23 cellular contexts compared by ENCODE assay signal in the genomic region with DNA sequence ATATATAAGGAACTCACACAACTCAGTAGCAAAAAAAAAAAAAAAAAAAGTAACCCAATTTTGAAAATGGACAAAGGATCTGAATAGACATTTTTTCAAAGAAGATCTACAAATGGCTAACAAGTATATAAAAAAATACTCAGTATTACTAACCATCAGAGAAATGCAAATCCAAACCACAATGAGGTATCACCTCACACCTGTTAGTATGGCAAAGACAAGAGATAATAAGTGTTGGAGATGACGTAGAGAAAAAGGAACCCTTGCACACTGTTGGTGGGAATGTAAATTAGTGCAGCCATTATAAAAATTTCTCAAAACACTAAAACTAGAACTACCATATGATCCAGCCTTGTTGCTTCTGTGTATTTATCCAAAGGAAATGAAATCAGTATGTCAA. TPM values are rescaled to one million over a fixed set of nuclear protein-coding genes. Genes with fewer than 3 reads are reported as not detected.
DNase-seq lines count a peak whose midpoint lies in the region; ATAC-seq and TF ChIP-seq lines count a peak whose summit lies in the region.
"Had no signal": no experiment of that assay in that cellular context is flagged by ENCODE, and none has a peak within 500 bp of the region (broad histone marks: within the 10 kb centered on the region; RNA-seq: fewer than 3 reads in every experiment).

No MANE protein-coding gene starts in this region.

- no peaks in the 10 kb centered on the region for H3K9me3 ChIP-seq in WERI-Rb-1 (ENCODE audit: severe bottlenecking)
- H3K9me3 ChIP-seq: testis had no signal

- H3K36me3 ChIP-seq in WERI-Rb-1 = no peaks in the 10 kb centered on the region
- H3K36me3 ChIP-seq: cardiac muscle cell had no signal

- DNase-seq in NCI-H2029 (lab: John Stamatoyannopoulos, UW) (no peak), chondrocyte (ENCODE audit: low spot score) (no peak), WERI-Rb-1 (no peak)
- DNase-seq in effector CD8-positive, alpha-beta T cell (lab: John Stamatoyannopoulos, UW) = no peak
- DNase-seq: activated CD4-positive, alpha-beta T cell treated with anti-CD3 and anti-CD28 coated beads, Interleukin-2, amount 10 ng/mL, durations not matched to agents 7 days and 5 days; activated naive CD8-positive, alpha-beta T cell treated with anti-CD3 and anti-CD28 coated beads for 36 hours; activated T-cell treated with anti-CD3 and anti-CD28 coated beads for 4 hours; DMS 273 treated with DMSO at 0.1 percent for 48 hours; effector memory CD8-positive, alpha-beta T cell; left colon; NCI-H1694; NCI-H510A; stimulated activated CD4-positive, alpha-beta T cell treated with anti-CD3 and anti-CD28 coated beads, Interleukin-2, amount 100 ng/mL, for 24 hours; testis had no signal

- no peak overlapping the region for H3K27ac Mint-ChIP-seq in chondrocyte (ENCODE audit: unreplicated experiment)
- H3K27ac Mint-ChIP-seq: activated CD4-positive, alpha-beta T cell treated with anti-CD3 and anti-CD28 coated beads, Interleukin-2, amount 10 ng/mL, durations not matched to agents 7 days and 5 days; activated naive CD8-positive, alpha-beta T cell treated with anti-CD3 and anti-CD28 coated beads for 36 hours; effector memory CD8-positive, alpha-beta T cell had no signal

- H3K36me3 Mint-ChIP-seq in chondrocyte (ENCODE audit: low read depth) = no peaks in the 10 kb centered on the region

- H3K4me3 Mint-ChIP-seq in chondrocyte (ENCODE audit: unreplicated experiment) = no peak overlapping the region
- H3K4me3 Mint-ChIP-seq: activated CD4-positive, alpha-beta T cell treated with anti-CD3 and anti-CD28 coated beads, Interleukin-2, amount 10 ng/mL, durations not matched to agents 7 days and 5 days; activated naive CD8-positive, alpha-beta T cell treated with anti-CD3 and anti-CD28 coated beads for 36 hours; effector memory CD8-positive, alpha-beta T cell had no signal

- peaks cover 7% of the 10 kb centered on the region for H3K27me3 Mint-ChIP-seq in chondrocyte (ENCODE audit: low read depth)

- ATAC-seq in GM18870 (IDR thresholded peaks at IDR 0.05; ENCODE audit: unreplicated experiment) (peak; percentile 77), HG02588 (IDR thresholded peaks at IDR 0.05; ENCODE audit: unreplicated experiment) (peak; percentile 71), HG03342 (IDR thresholded peaks at IDR 0.05; ENCODE audit: unreplicated experiment) (peak; percentile 70)
- ATAC-seq: effector memory CD8-positive, alpha-beta T cell; left colon; sciatic nerve had no signal

- TF ChIP-seq CTCF in chondrocyte (IDR thresholded peaks at IDR 0.05) = no peak
- TF ChIP-seq CTCF in WERI-Rb-1 (IDR thresholded peaks at IDR 0.05; ENCODE audit: low read depth, low read length) = no peak

- H3K9me3 Mint-ChIP-seq in chondrocyte (ENCODE audit: low read depth) = peaks cover 9% of the 10 kb centered on the region
- H3K9me3 Mint-ChIP-seq: activated CD4-positive, alpha-beta T cell treated with anti-CD3 and anti-CD28 coated beads, Interleukin-2, amount 10 ng/mL, durations not matched to agents 7 days and 5 days; activated naive CD8-positive, alpha-beta T cell treated with anti-CD3 and anti-CD28 coated beads for 36 hours; effector memory CD8-positive, alpha-beta T cell had no signal

- H3K4me1 Mint-ChIP-seq in chondrocyte (ENCODE audit: low read depth) = no peaks in the 10 kb centered on the region
- H3K4me1 Mint-ChIP-seq: activated naive CD8-positive, alpha-beta T cell treated with anti-CD3 and anti-CD28 coated beads for 36 hours had no signal

- H3K27ac ChIP-seq in cingulate gyrus (ENCODE audit: low read depth, low read length) = peak overlapping the region; percentile 10
- H3K27ac ChIP-seq in WERI-Rb-1 = no peak overlapping the region
- H3K27ac ChIP-seq: cardiac muscle cell, testis had no signal

- H3K27me3 ChIP-seq in WERI-Rb-1 (ENCODE audit: insufficient read depth, low read depth, severe bottlenecking) = no peaks in the 10 kb centered on the region
- H3K27me3 ChIP-seq: cardiac muscle cell, testis had no signal

- no peak overlapping the region for H3K4me3 ChIP-seq in WERI-Rb-1 (ENCODE audit: low read depth, low read length)
- H3K4me3 ChIP-seq: cardiac muscle cell, testis had no signal

RNA-seq across cellular contexts. Expression of a gene that starts 5.8 kb away (rescaled TPM):
- 0.22 TPM in 1 of 3 replicates, not detected in the others for total RNA-seq in chondrocyte
- total RNA-seq: activated CD4-positive, alpha-beta T cell treated with anti-CD3 and anti-CD28 coated beads, Interleukin-2, amount 10 ng/mL, durations not matched to agents 7 days and 5 days; activated naive CD8-positive, alpha-beta T cell treated with anti-CD3 and anti-CD28 coated beads for 36 hours; cardiac muscle cell; left colon; LHCN-M2; OCI-LY7; omental fat pad had no signal

RNA-seq across cellular contexts. Expression of a gene that starts 32.3 kb away (rescaled TPM):
- total RNA-seq in chondrocyte = 57.7 to 64.6 TPM (median 58.6 TPM) in 3 replicates
